8 cellular contexts compared by ENCODE assay signal in the genomic region with DNA sequence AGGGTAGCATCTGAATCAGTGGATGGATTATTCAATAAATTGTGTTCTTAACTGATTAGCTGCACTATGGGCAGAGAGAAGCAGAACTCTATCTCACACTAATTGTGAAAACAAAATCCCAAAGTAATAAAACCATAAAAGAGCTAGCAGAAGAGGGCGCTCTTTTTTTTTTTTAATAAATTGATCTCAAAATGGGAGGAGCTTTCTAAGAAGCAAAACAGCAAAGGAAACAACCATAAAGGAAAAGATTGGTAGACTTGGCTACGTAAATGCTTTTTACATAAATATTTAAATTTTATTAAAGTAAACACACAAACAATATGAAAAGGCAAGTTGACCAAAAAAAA. TPM values are rescaled to one million over a fixed set of nuclear protein-coding genes. Genes with fewer than 3 reads are reported as not detected.
DNase-seq lines count a peak whose midpoint lies in the region; ATAC-seq and TF ChIP-seq lines count a peak whose summit lies in the region.

No MANE protein-coding gene starts in this region.

- no peaks in the 10 kb centered on the region for H3K9me3 Mint-ChIP-seq in memory B cell

- H3K4me3 ChIP-seq in left ventricle myocardium inferior: no peak overlapping the region

- H3K27ac Mint-ChIP-seq in memory B cell: peak overlapping the region; percentile 98

- H3K27me3 ChIP-seq in left ventricle myocardium inferior (ENCODE audit: low read depth): no peaks in the 10 kb centered on the region

- H3K4me1 ChIP-seq in left ventricle myocardium inferior: peaks cover 48% of the 10 kb centered on the region

- H3K36me3 ChIP-seq in left ventricle myocardium inferior: no peaks in the 10 kb centered on the region

- peaks cover 2% of the 10 kb centered on the region for H3K36me3 Mint-ChIP-seq in memory B cell

- no peaks in the 10 kb centered on the region for H3K27me3 Mint-ChIP-seq in memory B cell

- DNase-seq in left ventricle myocardium inferior (no peak), cardiac septum (ENCODE audit: low spot score) (no peak), NCI-H2171 (lab: John Stamatoyannopoulos, UW) (peak; percentile 7), amniotic epithelial cell (ENCODE audit: low read depth) (peak; percentile 45), memory B cell (ENCODE audit: low spot score in 2 of 2) (peak in 1 of 2 donors; percentile 37), putamen (ENCODE audit: low spot score) (no peak)

- intact Hi-C loops in left ventricle myocardium inferior (cut with micrococcal nuclease): no loop called here
- intact Hi-C loops in cardiac septum (cut with DNase I): loop anchor here (2.0 kb wide), 1 partner anchor 77 kb away; a partner anchor contains a TSS

- H3K27ac ChIP-seq in left ventricle myocardium inferior (replicated peaks): peak overlapping the region; percentile 93

- H3K4me3 Mint-ChIP-seq in memory B cell: no peak overlapping the region

- peaks cover 21% of the 10 kb centered on the region for H3K4me1 Mint-ChIP-seq in memory B cell

- peak; percentile 49 for TF ChIP-seq CTCF in left ventricle myocardium inferior (IDR thresholded peaks at IDR 0.05; ENCODE audit: borderline replicate concordance)

- ATAC-seq in memory B cell (ENCODE audit: low read depth) (no peak), GM21825 (IDR thresholded peaks at IDR 0.05; ENCODE audit: unreplicated experiment) (no peak), HG03565 (IDR thresholded peaks at IDR 0.05; ENCODE audit: unreplicated experiment) (no peak)

- H3K9me3 ChIP-seq in left ventricle myocardium inferior (replicated peaks): no peaks in the 10 kb centered on the region

RNA-seq across cellular contexts. Expression of a gene that starts 1.5 kb away (rescaled TPM):
- 23.2 TPM for total RNA-seq in left ventricle myocardium inferior
- 23.7 TPM for total RNA-seq in cardiac septum

RNA-seq across cellular contexts. Expression of a gene that starts 6.7 kb away (rescaled TPM):
- total RNA-seq in left ventricle myocardium inferior (53.6 TPM), cardiac septum (54.6 TPM)

Comparison
In these comparisons a context has a peak if more than half of its experiments do, and no peak if none do; other contexts are left out.
1. DNase-seq: peak in NCI-H2171 (single experiment) and amniotic epithelial cell (single experiment); none in left ventricle myocardium inferior (single experiment), cardiac septum (single experiment) and putamen (single experiment).